11 cellular contexts compared by ENCODE assay signal in genomic region chr2:174730530-174731018, GRCh38. TPM values are rescaled to one million over a fixed set of nuclear protein-coding genes. Genes with fewer than 3 reads are reported as not detected.
A peak's percentile ranks its signal among the peaks of the same experiment; 100 is the strongest.
DNase-seq lines count a peak whose midpoint lies in the region; ATAC-seq, FAIRE-seq and TF ChIP-seq lines count a peak whose summit lies in the region.
"Had no signal": no experiment of that assay in that cellular context is flagged by ENCODE, and none has a peak within 500 bp of the region (broad histone marks: within the 10 kb centered on the region; RNA-seq: fewer than 3 reads in every experiment).

No MANE protein-coding gene starts in this region.

- H3K9me2 ChIP-seq in SK-N-SH, result no peaks in the 10 kb centered on the region

- no peaks in the 10 kb centered on the region for H3K79me2 ChIP-seq in SK-N-SH (ENCODE audit: insufficient read depth)

- ATAC-seq in SK-N-SH treated with all-trans-retinoic acid at 6 μM for 48 hours (no peak; the same call in 2 of the 3 replicates), GM18520 (IDR thresholded peaks at IDR 0.05; ENCODE audit: unreplicated experiment) (no peak)
- no peak for ATAC-seq in central memory CD8-positive, alpha-beta T cell (replicated peaks; ENCODE audit: extremely low read depth, poor library complexity, severe bottlenecking)

- no peak for FAIRE-seq in RCC 7860 (lab: Jason Lieb, UNC)
- FAIRE-seq: A204.1 had no signal

- peak overlapping the region; percentile 89 for H3K4me3 Mint-ChIP-seq in central memory CD8-positive, alpha-beta T cell
- peak overlapping the region; percentile 48 to 75 (median 70) for H3K4me3 Mint-ChIP-seq in immature natural killer cell

- peaks cover 0 to 8% of the 10 kb centered on the region in 2 experiments; a peak in 1 of 4 replicates for H3K4me1 ChIP-seq in SK-N-SH (ENCODE audit: control insufficient read depth in 1 of 2, insufficient read depth in 2 of 2, low read depth in 1 of 2, low read length in 1 of 2)
- peaks cover 12% of the 10 kb centered on the region for H3K4me1 ChIP-seq in suprapubic skin

- H3K9me3 Mint-ChIP-seq in central memory CD8-positive, alpha-beta T cell, result no peaks in the 10 kb centered on the region
- H3K9me3 Mint-ChIP-seq in immature natural killer cell, result no peaks in the 10 kb centered on the region

- TF ChIP-seq POLR2A in suprapubic skin (IDR thresholded peaks at IDR 0.05), result no peak

- peaks cover 13% of the 10 kb centered on the region for H3K4me1 Mint-ChIP-seq in central memory CD8-positive, alpha-beta T cell
- peaks cover 10 to 19% of the 10 kb centered on the region in 2 donors for H3K4me1 Mint-ChIP-seq in immature natural killer cell

- DNase-seq in SK-N-SH (peak; percentile 36), immature natural killer cell (no peak), suprapubic skin (ENCODE audit: low spot score in 2 of 2) (no peak), RCC 7860 (ENCODE audit: low spot score) (no peak), nucleus accumbens (lab: John Stamatoyannopoulos, UW) (no peak)
- DNase-seq in central memory CD8-positive, alpha-beta T cell (ENCODE audit: low spot score in 2 of 2), result no peak

- H3K27ac Mint-ChIP-seq in central memory CD8-positive, alpha-beta T cell (ENCODE audit: low read depth), result no peak overlapping the region
- H3K27ac Mint-ChIP-seq in immature natural killer cell, result no peak overlapping the region

- H3K36me3 ChIP-seq in SK-N-SH (replicated peaks in 1 of 2; ENCODE audit: control insufficient read depth in 1 of 2, insufficient read depth in 2 of 2, low read length in 1 of 2) (no peaks in the 10 kb centered on the region), suprapubic skin (no peaks in the 10 kb centered on the region)

- no peaks in the 10 kb centered on the region for H3F3A ChIP-seq in SK-N-SH (replicated peaks; ENCODE audit: insufficient read depth)

- 87% methylated on average over 7 of the region's 15 CpGs for WGBS in SK-N-SH (ENCODE audit: low lambda C conversion rate)
- 61% methylated on average over 9 of the region's 15 CpGs for WGBS in suprapubic skin

- H3K4me2 ChIP-seq in SK-N-SH, result peak overlapping the region; percentile 68; the same call in 1 of the 2 replicates

- H3K27me3 ChIP-seq in SK-N-SH (ENCODE audit: insufficient read depth) (peaks cover 21% of the 10 kb centered on the region; the same call in 1 of the 2 replicates), suprapubic skin (peaks cover 42% of the 10 kb centered on the region)

- peaks cover 40% of the 10 kb centered on the region for H3K27me3 Mint-ChIP-seq in central memory CD8-positive, alpha-beta T cell
- peaks cover 6 to 22% (median 16%) of the 10 kb centered on the region in 3 donors for H3K27me3 Mint-ChIP-seq in immature natural killer cell (ENCODE audit: low read depth in 3 of 3)

- no peak overlapping the region for H3K9ac ChIP-seq in SK-N-SH

- no peak for TF ChIP-seq EP300 in SK-N-SH (IDR thresholded peaks at IDR 0.05; ENCODE audit: borderline replicate concordance in 1 of 2, low read depth in 1 of 2, low read length in 1 of 2)
- no peak for TF ChIP-seq EP300 in suprapubic skin (IDR thresholded peaks at IDR 0.05)

- H3K36me3 Mint-ChIP-seq in central memory CD8-positive, alpha-beta T cell (ENCODE audit: insufficient read depth), result peaks cover 2% of the 10 kb centered on the region
- H3K36me3 Mint-ChIP-seq in immature natural killer cell, result no peaks in the 10 kb centered on the region

- TF ChIP-seq CTCF in SK-N-SH (IDR thresholded peaks at IDR 0.05), result no peak
- TF ChIP-seq CTCF in suprapubic skin (IDR thresholded peaks at IDR 0.05), result no peak

- POLR2A ChIA-PET in SK-N-SH (lab: Yijun Ruan, JAX), result no interaction called here

- H4K20me1 ChIP-seq in SK-N-SH (ENCODE audit: insufficient read depth), result no peaks in the 10 kb centered on the region

- TF ChIP-seq RAD21 in SK-N-SH (IDR thresholded peaks at IDR 0.05; ENCODE audit: low read length), result no peak

- H3K27ac ChIP-seq in SK-N-SH (ENCODE audit: low read depth in 2 of 2, low read length in 1 of 2) (no peak overlapping the region), suprapubic skin (no peak overlapping the region)
- H3K27ac ChIP-seq: epithelial cell of prostate had no signal

- H3K4me3 ChIP-seq in SK-N-SH (ENCODE audit: low read depth in 2 of 2, low read length in 1 of 2), result peak overlapping the region in 1 of 2 experiments; percentile 40; a peak in 3 of 4 replicates
- peak overlapping the region; percentile 42 for H3K4me3 ChIP-seq in suprapubic skin

- H2AFZ ChIP-seq in SK-N-SH (ENCODE audit: low read depth), result peak overlapping the region; percentile 56; the same call in 1 of the 2 replicates

- CTCF ChIA-PET in SK-N-SH (lab: Yijun Ruan, JAX), result interaction anchor here (1.0 to 5.4 kb wide), 4 partner anchors 15 to 255 kb away, joined by 3 to 29 read pairs (median 4); no protein-coding TSS in a partner anchor

- H3K9me3 ChIP-seq in SK-N-SH, result no peaks in the 10 kb centered on the region
- H3K9me3 ChIP-seq in suprapubic skin, result no peaks in the 10 kb centered on the region

TF ChIP-seq in SK-N-SH, 30 proteins besides CTCF, POLR2A, EP300 and RAD21 (continues in another document):
- TF ChIP-seq MEF2A (IDR thresholded peaks at IDR 0.05; ENCODE audit: borderline replicate concordance, low read depth) (no peak), TEAD4 (IDR thresholded peaks at IDR 0.05; ENCODE audit: borderline replicate concordance, insufficient read depth) (no peak), TAF1 (IDR thresholded peaks at IDR 0.05; ENCODE audit: borderline replicate concordance, low read depth, low read length) (no peak), ZBTB33 (IDR thresholded peaks at IDR 0.05; ENCODE audit: borderline replicate concordance, low read depth) (no peak), TCF12 (IDR thresholded peaks at IDR 0.05) (no peak), NRF1 (IDR thresholded peaks at IDR 0.05; ENCODE audit: low read depth, low read length) (no peak), ELF1 (IDR thresholded peaks at IDR 0.05) (no peak)

TF ChIP-seq in SK-N-SH treated with all-trans-retinoic acid at 6 μM for 48 hours, 23 proteins besides CTCF, POLR2A, EP300 and RAD21:
- TF ChIP-seq OSR1 (CRISPR knock-in tag; IDR thresholded peaks at IDR 0.05) (no peak), CSDC2 (CRISPR knock-in tag; IDR thresholded peaks at IDR 0.05) (no peak), GLIS3 (CRISPR knock-in tag; IDR thresholded peaks at IDR 0.05) (no peak), CSRNP3 (CRISPR knock-in tag; IDR thresholded peaks at IDR 0.05) (no peak), ZNF565 (CRISPR knock-in tag; conservative IDR thresholded peaks at IDR 0.05; ENCODE audit: low read depth) (no peak), ESRRG (CRISPR knock-in tag; IDR thresholded peaks at IDR 0.05) (no peak), ZNF70 (CRISPR knock-in tag; IDR thresholded peaks at IDR 0.05) (no peak), TOX (CRISPR knock-in tag; IDR thresholded peaks at IDR 0.05; ENCODE audit: borderline replicate concordance) (no peak), PPARA (CRISPR knock-in tag; IDR thresholded peaks at IDR 0.05; ENCODE audit: borderline replicate concordance) (no peak), ZC3H10 (CRISPR knock-in tag; IDR thresholded peaks at IDR 0.05) (no peak), CREB5 (CRISPR knock-in tag; IDR thresholded peaks at IDR 0.05; ENCODE audit: low read depth) (no peak), ZFP30 (CRISPR knock-in tag; IDR thresholded peaks at IDR 0.05) (no peak), ISL1 (CRISPR knock-in tag; IDR thresholded peaks at IDR 0.05) (no peak), ZNF8 (CRISPR knock-in tag; IDR thresholded peaks at IDR 0.05) (no peak), ARNTL (CRISPR knock-in tag; IDR thresholded peaks at IDR 0.05; ENCODE audit: borderline replicate concordance, low read depth) (no peak), TCF4 (CRISPR knock-in tag; IDR thresholded peaks at IDR 0.05; ENCODE audit: borderline replicate concordance) (no peak), ZFP3 (CRISPR knock-in tag; IDR thresholded peaks at IDR 0.05) (no peak)

RNA-seq across cellular contexts. Expression of gene CHRNA1, which starts 33.7 kb away (rescaled TPM):
- polyA plus RNA-seq in SK-N-SH (2012; rRNA removed), result 0.02 and 0.08 TPM in 2 replicates
- polyA plus RNA-seq in SK-N-SH (2012; cell fraction: cytosol; rRNA removed), result 0.05 and 0.09 TPM in 2 replicates
- 0.15 and 0.21 TPM in 2 replicates for polyA plus RNA-seq in SK-N-SH (2012; cell fraction: nucleus; rRNA removed)
- polyA plus RNA-seq in immature natural killer cell, result not detected
- total RNA-seq in suprapubic skin, result not detected
- total RNA-seq: activated CD8-positive, alpha-beta memory T cell treated with anti-CD3 and anti-CD28 coated beads for 36 hours had no signal
